In the genomic region with DNA sequence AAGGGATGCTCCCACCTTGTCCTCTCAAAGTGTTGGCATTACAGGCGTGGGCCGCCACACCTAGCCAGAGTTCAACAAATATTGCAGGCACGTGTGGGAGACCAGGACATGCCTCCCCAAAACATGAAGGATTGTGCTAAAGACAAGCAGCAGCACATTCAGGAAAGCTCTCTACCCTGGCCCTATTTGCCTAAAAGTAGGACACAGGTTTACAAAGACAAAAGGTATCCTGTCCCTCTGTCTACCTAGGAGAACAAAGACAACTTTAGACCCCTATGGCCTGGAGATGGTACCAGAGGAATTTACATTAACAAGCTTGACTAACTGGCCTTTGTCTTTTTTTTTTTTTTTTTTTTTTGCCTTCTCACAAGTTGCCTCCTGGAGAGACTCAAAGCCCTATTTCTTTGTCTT, we compare ENCODE assay signal across 11 cellular contexts. TPM values are rescaled to one million over a fixed set of nuclear protein-coding genes. Genes with fewer than 3 reads are reported as not detected.
DNase-seq lines count a peak whose midpoint lies in the region; ATAC-seq and TF ChIP-seq lines count a peak whose summit lies in the region.
"Had no signal": no experiment of that assay in that cellular context is flagged by ENCODE, and none has a peak within 500 bp of the region (broad histone marks: within the 10 kb centered on the region; RNA-seq: fewer than 3 reads in every experiment).

No MANE protein-coding gene starts in this region.

- H3K9me3 ChIP-seq in CD8-positive, alpha-beta memory T cell (ENCODE audit: low read length) = no peaks in the 10 kb centered on the region
- H3K9me3 ChIP-seq in osteoblast (ENCODE audit: low read depth, low read length) = no peaks in the 10 kb centered on the region
- H3K9me3 ChIP-seq: MG63 had no signal

- H4K20me1 ChIP-seq in osteoblast (ENCODE audit: insufficient read depth, low read length) = no peaks in the 10 kb centered on the region

- peak overlapping the region in 7 of 8 donors; percentile 80 to 96 (median 93) for H3K27ac Mint-ChIP-seq in CD8-positive, alpha-beta memory T cell
- peak overlapping the region; percentile 94 to 95 for H3K27ac Mint-ChIP-seq in effector memory CD8-positive, alpha-beta T cell

- peak overlapping the region; percentile 90 to 97 (median 94) for H3K4me3 Mint-ChIP-seq in CD8-positive, alpha-beta memory T cell
- H3K4me3 Mint-ChIP-seq in effector memory CD8-positive, alpha-beta T cell = peak overlapping the region; percentile 90 to 91

- no peak overlapping the region for H2AFZ ChIP-seq in osteoblast (ENCODE audit: low read length)

- H3K27ac ChIP-seq in CD8-positive, alpha-beta memory T cell (ENCODE audit: low read depth, low read length) = peak overlapping the region; percentile 79
- H3K27ac ChIP-seq in osteoblast (ENCODE audit: low read depth, low read length) = peak overlapping the region; percentile 87

- H3K27me3 Mint-ChIP-seq in CD8-positive, alpha-beta memory T cell = no peaks in the 10 kb centered on the region
- H3K27me3 Mint-ChIP-seq in effector memory CD8-positive, alpha-beta T cell = no peaks in the 10 kb centered on the region

- CTCF ChIA-PET in CD8-positive, alpha-beta memory T cell (lab: Charles Lee) = interaction anchor here (0.7 kb wide), 1 partner anchor 33 kb away, joined by 3 read pairs; no protein-coding TSS in a partner anchor

- POLR2A ChIA-PET in CD8-positive, alpha-beta memory T cell (lab: Charles Lee) = no interaction called here

- no peaks in the 10 kb centered on the region for H3K36me3 ChIP-seq in CD8-positive, alpha-beta memory T cell (ENCODE audit: insufficient read depth, low read length)
- no peaks in the 10 kb centered on the region for H3K36me3 ChIP-seq in osteoblast (ENCODE audit: insufficient read depth, low read length)
- H3K36me3 ChIP-seq: MG63 had no signal

- DNase-seq in CD8-positive, alpha-beta memory T cell = no peak
- DNase-seq in LoVo (ENCODE audit: low spot score) = peak; percentile 7
- DNase-seq in effector memory CD8-positive, alpha-beta T cell = no peak
- no peak for DNase-seq in osteoblast (ENCODE audit: insufficient read length, low spot score, missing footprints)
- DNase-seq in DMS 273 treated with DMSO at 0.1 percent for 48 hours (lab: John Stamatoyannopoulos, UW) = no peak
- no peak for DNase-seq in DMS53 treated with DMSO at 0.1 percent for 48 hours (lab: John Stamatoyannopoulos, UW; ENCODE audit: unreplicated experiment)
- no peak for DNase-seq in mucosa of gallbladder (ENCODE audit: low spot score)
- DNase-seq: activated CD8-positive, alpha-beta memory T cell treated with anti-CD3 and anti-CD28 coated beads, Interleukin-2, amount 50 U/mL, for 4 hours; MG63 had no signal

- ATAC-seq in effector memory CD8-positive, alpha-beta T cell (replicated peaks) = no peak
- ATAC-seq in GM18861 (IDR thresholded peaks at IDR 0.05; ENCODE audit: unreplicated experiment) = no peak

- H3K9me3 Mint-ChIP-seq in CD8-positive, alpha-beta memory T cell = no peaks in the 10 kb centered on the region
- H3K9me3 Mint-ChIP-seq in effector memory CD8-positive, alpha-beta T cell = no peaks in the 10 kb centered on the region

- H3K27me3 ChIP-seq in CD8-positive, alpha-beta memory T cell (ENCODE audit: insufficient read depth, low read length, poor library complexity, severe bottlenecking) = no peaks in the 10 kb centered on the region
- H3K27me3 ChIP-seq in osteoblast (ENCODE audit: insufficient read depth, low read length) = no peaks in the 10 kb centered on the region
- H3K27me3 ChIP-seq: MG63 had no signal

- peak overlapping the region; percentile 91 for H3K4me2 ChIP-seq in osteoblast (ENCODE audit: insufficient read depth, low read length)

- peaks cover 0 to 4% (median 3%) of the 10 kb centered on the region in 3 donors for H3K36me3 Mint-ChIP-seq in CD8-positive, alpha-beta memory T cell
- H3K36me3 Mint-ChIP-seq in effector memory CD8-positive, alpha-beta T cell (ENCODE audit: insufficient read depth) = peaks cover 16% of the 10 kb centered on the region

- peaks cover 15% of the 10 kb centered on the region for H3K4me1 ChIP-seq in CD8-positive, alpha-beta memory T cell (ENCODE audit: insufficient read depth, low read length)
- peaks cover 10% of the 10 kb centered on the region for H3K4me1 ChIP-seq in osteoblast (ENCODE audit: insufficient read depth, low read length)

- peaks cover 22 to 31% (median 30%) of the 10 kb centered on the region in 3 donors for H3K4me1 Mint-ChIP-seq in CD8-positive, alpha-beta memory T cell
- peaks cover 17 to 25% of the 10 kb centered on the region in 2 donors for H3K4me1 Mint-ChIP-seq in effector memory CD8-positive, alpha-beta T cell (ENCODE audit: low read depth in 2 of 2)

- peaks cover 4% of the 10 kb centered on the region for H3K79me2 ChIP-seq in osteoblast (ENCODE audit: insufficient read depth, low read length)

- no peak for TF ChIP-seq CTCF in osteoblast (IDR thresholded peaks at IDR 0.05; ENCODE audit: extremely low read depth, low read depth, low read length)

- H3K4me3 ChIP-seq in CD8-positive, alpha-beta memory T cell (ENCODE audit: low read length) = no peak overlapping the region
- peak overlapping the region; percentile 92 for H3K4me3 ChIP-seq in osteoblast (ENCODE audit: insufficient read depth, low read length)

RNA-seq across cellular contexts. Expression of gene ACCS, which starts 0.9 kb away (rescaled TPM):
- 1 to 10 TPM; 2.7 to 3.3 TPM for total RNA-seq in CD8-positive, alpha-beta memory T cell
- 0.60 TPM for polyA plus RNA-seq in CD8-positive, alpha-beta memory T cell
- total RNA-seq in osteoblast = 21.0 and 27.1 TPM in 2 replicates
- total RNA-seq in mucosa of gallbladder = 28.1 TPM

RNA-seq across cellular contexts. Expression of gene ACCSL, which starts 17.4 kb away (rescaled TPM):
- not detected for total RNA-seq in CD8-positive, alpha-beta memory T cell
- polyA plus RNA-seq in CD8-positive, alpha-beta memory T cell = not detected
- total RNA-seq in osteoblast = under 0.01 TPM in 1 of 2 replicates, not detected in the other
- not detected for total RNA-seq in mucosa of gallbladder
- total RNA-seq: lung microvascular endothelial cell had no signal

RNA-seq across cellular contexts. Expression of gene EXT2, which starts 30.3 kb away (rescaled TPM):
- total RNA-seq in CD8-positive, alpha-beta memory T cell = 10 to 100 TPM; 37.4 to 38.5 TPM
- polyA plus RNA-seq in CD8-positive, alpha-beta memory T cell = 46.6 TPM
- total RNA-seq in osteoblast (174 and 194 TPM in 2 replicates), mucosa of gallbladder (61.3 TPM)
